Comparison of ENCODE assay signal across 8 cellular contexts in genomic region chr1:44801491-44802305, GRCh38. TPM values are rescaled to one million over a fixed set of nuclear protein-coding genes. Genes with fewer than 3 reads are reported as not detected.
DNase-seq lines count a peak whose midpoint lies in the region; ATAC-seq and TF ChIP-seq lines count a peak whose summit lies in the region.

No MANE protein-coding gene starts in this region.

- peak overlapping the region; percentile 94 for H3K4me2 ChIP-seq in PC-9

- CTCF ChIA-PET in BJ (lab: Yijun Ruan, JAX): interaction anchor here (1.9 kb wide), 1 partner anchor 11 kb away, joined by 14 read pairs; no protein-coding TSS in a partner anchor
- CTCF ChIA-PET in PC-9 (lab: Charles Lee): interaction anchor here (0.7 to 1.0 kb wide), 2 partner anchors 81 to 209 kb away, joined by 4 to 13 read pairs; no protein-coding TSS in a partner anchor

- H3K4me1 Mint-ChIP-seq in dendritic cell treated with granulocyte-macrophage colony-stimulating factor and Interleukin-4, amounts not matched to agents 40 ng/mL and 50 ng/mL, for 4 days (ENCODE audit: low read depth): peaks cover 62% of the 10 kb centered on the region
- peaks cover 53% of the 10 kb centered on the region for H3K4me1 Mint-ChIP-seq in nephron progenitor cell

- intact Hi-C loops in PC-9 (cut with micrococcal nuclease; ENCODE audit: unreplicated experiment): loop anchor here (1.0 to 10.0 kb wide), 5 partner anchors 18 to 783 kb away; partner anchors contain the start of genes KIF2C, NASP, RNU5D-1 and SLC6A9
- intact Hi-C loops in dendritic cell treated with granulocyte-macrophage colony-stimulating factor and Interleukin-4, amounts not matched to agents 40 ng/mL and 50 ng/mL, for 4 days (cut with micrococcal nuclease): no loop called here

- no peaks in the 10 kb centered on the region for H3K9me3 Mint-ChIP-seq in dendritic cell treated with granulocyte-macrophage colony-stimulating factor and Interleukin-4, amounts not matched to agents 40 ng/mL and 50 ng/mL, for 4 days
- no peaks in the 10 kb centered on the region for H3K9me3 Mint-ChIP-seq in nephron progenitor cell

- TF ChIP-seq CTCF in BJ (IDR thresholded peaks at IDR 0.05; ENCODE audit: insufficient read depth, low read depth, low read length) (no peak), PC-9 (conservative IDR thresholded peaks at IDR 0.05) (no peak), nephron progenitor cell (IDR thresholded peaks at IDR 0.05) (no peak)

- no peaks in the 10 kb centered on the region for H3K9me2 ChIP-seq in PC-9 (ENCODE audit: insufficient read depth)

- POLR2A ChIA-PET in BJ (lab: Charles Lee) (no interaction called here), PC-9 (lab: Charles Lee; ENCODE audit: unreplicated experiment) (interaction anchor here (0.6 kb wide), 1 partner anchor 26 kb away, joined by 3 read pairs; the partner anchor contains the start of gene RPS8)

- peaks cover 41% of the 10 kb centered on the region for H3K79me2 ChIP-seq in PC-9 (ENCODE audit: low read depth)

- no TSS peak for BruUV-seq in PC-9 (replicated peaks; lab: Mats Ljungman, UMichigan)

- ATAC-seq in HG03571 (IDR thresholded peaks at IDR 0.05; ENCODE audit: unreplicated experiment) (no peak), GM19395 (IDR thresholded peaks at IDR 0.05; ENCODE audit: unreplicated experiment) (no peak), GM21423 (IDR thresholded peaks at IDR 0.05; ENCODE audit: unreplicated experiment) (no peak)

- H3F3A ChIP-seq in PC-9 (ENCODE audit: insufficient read depth, low read depth): peaks cover 61% of the 10 kb centered on the region

- H2AFZ ChIP-seq in PC-9: no peak overlapping the region

- H3K27ac Mint-ChIP-seq in dendritic cell treated with granulocyte-macrophage colony-stimulating factor and Interleukin-4, amounts not matched to agents 40 ng/mL and 50 ng/mL, for 4 days: peak overlapping the region; percentile 3
- H3K27ac Mint-ChIP-seq in nephron progenitor cell: peak overlapping the region; percentile 52

- H3K27me3 ChIP-seq in BJ (ENCODE audit: control insufficient read depth, insufficient read depth, low read length) (no peaks in the 10 kb centered on the region), PC-9 (ENCODE audit: insufficient read depth, low read depth) (no peaks in the 10 kb centered on the region)

- peaks cover 59% of the 10 kb centered on the region for H3K4me1 ChIP-seq in PC-9 (replicated peaks; ENCODE audit: insufficient read depth)

- H3K4me3 ChIP-seq in BJ (ENCODE audit: low read depth, low read length) (peak overlapping the region; percentile 77), PC-9 (peak overlapping the region; percentile 82)

- H3K4me3 Mint-ChIP-seq in dendritic cell treated with granulocyte-macrophage colony-stimulating factor and Interleukin-4, amounts not matched to agents 40 ng/mL and 50 ng/mL, for 4 days: peak overlapping the region; percentile 96
- H3K4me3 Mint-ChIP-seq in nephron progenitor cell: peak overlapping the region; percentile 85

- H3K9me3 ChIP-seq in PC-9 (ENCODE audit: insufficient read depth, low read depth): no peaks in the 10 kb centered on the region

- peak overlapping the region; percentile 81 for H3K27ac ChIP-seq in PC-9

- H3K36me3 ChIP-seq in BJ (ENCODE audit: control insufficient read depth, insufficient read depth, low read length) (peaks cover 36% of the 10 kb centered on the region), PC-9 (ENCODE audit: low read depth) (peaks cover 10% of the 10 kb centered on the region; the same call in 1 of the 2 replicates)

- H3K27me3 Mint-ChIP-seq in dendritic cell treated with granulocyte-macrophage colony-stimulating factor and Interleukin-4, amounts not matched to agents 40 ng/mL and 50 ng/mL, for 4 days: no peaks in the 10 kb centered on the region
- peaks cover 2% of the 10 kb centered on the region for H3K27me3 Mint-ChIP-seq in nephron progenitor cell (ENCODE audit: low read depth, poor library complexity)

- H4K20me1 ChIP-seq in PC-9 (ENCODE audit: insufficient read depth): no peaks in the 10 kb centered on the region

- H3K36me3 Mint-ChIP-seq in dendritic cell treated with granulocyte-macrophage colony-stimulating factor and Interleukin-4, amounts not matched to agents 40 ng/mL and 50 ng/mL, for 4 days (ENCODE audit: low read depth): peaks cover 56% of the 10 kb centered on the region
- peaks cover 12% of the 10 kb centered on the region for H3K36me3 Mint-ChIP-seq in nephron progenitor cell (ENCODE audit: low read depth)

- DNase-seq in BJ (ENCODE audit: low read depth): no peak
- peak in 1 of 2 experiments; percentile 59 for DNase-seq in PC-9
- no peak for DNase-seq in nephron progenitor cell
- no peak for DNase-seq in NCI-H748 treated with DMSO at 0.1 percent for 48 hours (lab: John Stamatoyannopoulos, UW)

RNA-seq across cellular contexts. Expression of gene PLK3, which starts 1.5 kb away (rescaled TPM):
- 25.9 and 45.9 TPM in 2 replicates for polyA plus RNA-seq in BJ (2011; rRNA removed)
- polyA minus RNA-seq in BJ (2011; rRNA and poly(A)+ RNA removed): 23.5 and 34.4 TPM in 2 replicates
- total RNA-seq in PC-9 (2021): 12.7 and 13.0 TPM in 2 replicates

RNA-seq across cellular contexts. Expression of gene DYNLT4, which starts 5.5 kb away (rescaled TPM):
- 0.26 TPM in 1 of 2 replicates, not detected in the other for polyA plus RNA-seq in BJ (2011; rRNA removed)
- not detected in 2 replicates for polyA minus RNA-seq in BJ (2011; rRNA and poly(A)+ RNA removed)
- 2.8 and 4.3 TPM in 2 replicates for total RNA-seq in PC-9 (2021)

RNA-seq across cellular contexts. Expression of gene BTBD19, which starts 6.6 kb away (rescaled TPM):
- polyA plus RNA-seq in BJ (2011; rRNA removed): 18.0 and 25.7 TPM in 2 replicates
- 13.2 and 16.0 TPM in 2 replicates for polyA minus RNA-seq in BJ (2011; rRNA and poly(A)+ RNA removed)
- 6.2 and 7.3 TPM in 2 replicates for total RNA-seq in PC-9 (2021)

RNA-seq across cellular contexts. Expression of gene BEST4, which starts 13.7 kb away (rescaled TPM):
- polyA plus RNA-seq in BJ (2011; rRNA removed): 0.16 and 0.22 TPM in 2 replicates
- not detected in 2 replicates for polyA minus RNA-seq in BJ (2011; rRNA and poly(A)+ RNA removed)
- total RNA-seq in PC-9 (2021): 0.70 and 1.3 TPM in 2 replicates

RNA-seq across cellular contexts. Expression of gene RPS8, which starts 26.4 kb away (rescaled TPM):
- 3,104 and 3,306 TPM in 2 replicates for polyA plus RNA-seq in BJ (2011; rRNA removed)
- polyA minus RNA-seq in BJ (2011; rRNA and poly(A)+ RNA removed): 280 and 513 TPM in 2 replicates
- 2,059 and 2,176 TPM in 2 replicates for total RNA-seq in PC-9 (2021)
